ENCODE assay signal across 22 cellular contexts in genomic region chr3:162072656-162073055, GRCh38.
DNase-seq lines count a peak whose midpoint lies in the region; ATAC-seq and FAIRE-seq lines count a peak whose summit lies in the region.
"Had no signal": no experiment of that assay in that cellular context is flagged by ENCODE, and none has a peak within 500 bp of the region (broad histone marks: within the 10 kb centered on the region; RNA-seq: fewer than 3 reads in every experiment).

No MANE protein-coding gene starts in this region.

- ATAC-seq in GM19328 (IDR thresholded peaks at IDR 0.05; ENCODE audit: unreplicated experiment), result no peak
- no peak for ATAC-seq in stimulated activated effector memory CD8-positive, alpha-beta T cell treated with anti-CD3 and anti-CD28 coated beads, Interleukin-12 subunit alpha, Interleukin-12 subunit beta, amount 100 ng/mL, for 72 hours
- ATAC-seq: CD8-positive, alpha-beta T cell; T-cell had no signal

- DNase-seq in NCI-H748 (lab: John Stamatoyannopoulos, UW; ENCODE audit: unreplicated experiment), result peak; percentile 61
- no peak for DNase-seq in NCI-H748 treated with DMSO at 0.1 percent for 48 hours (lab: John Stamatoyannopoulos, UW)
- DNase-seq in NCI-H146 treated with DMSO at 0.1 percent for 48 hours (lab: John Stamatoyannopoulos, UW; ENCODE audit: unreplicated experiment), result peak; percentile 46
- peak; percentile 4 for DNase-seq in UCSD-AML1 (lab: John Stamatoyannopoulos, UW; ENCODE audit: unreplicated experiment)
- no peak for DNase-seq in RCC 7860 (ENCODE audit: low spot score)
- DNase-seq in stimulated activated effector memory CD8-positive, alpha-beta T cell treated with anti-CD3 and anti-CD28 coated beads, Interleukin-12 subunit alpha, Interleukin-12 subunit beta, amount 100 ng/mL, for 72 hours (ENCODE audit: low spot score in 2 of 2), result no peak
- DNase-seq: AML-193; C1 segment of cervical spinal cord; Calu3; CD8-positive, alpha-beta T cell; DMS153; GM23248; KBM-7; NCI-H1105; NCI-H187 treated with DMSO at 0.1 percent for 48 hours; NCI-H774; OCI-M1; T-cell had no signal

- H3K27ac Mint-ChIP-seq in stimulated activated effector memory CD8-positive, alpha-beta T cell treated with anti-CD3 and anti-CD28 coated beads, Interleukin-12 subunit alpha, Interleukin-12 subunit beta, amount 100 ng/mL, for 72 hours, result no peak overlapping the region
- H3K27ac Mint-ChIP-seq: CD8-positive, alpha-beta T cell; T-cell; T-helper 2 cell treated with Interferon-gamma antibody and Interleukin-4, amounts not matched to agents 5 μg/mL and 100 μg/mL, for 36 hours had no signal

- H3K4me3 Mint-ChIP-seq in stimulated activated effector memory CD8-positive, alpha-beta T cell treated with anti-CD3 and anti-CD28 coated beads, Interleukin-12 subunit alpha, Interleukin-12 subunit beta, amount 100 ng/mL, for 72 hours, result no peak overlapping the region
- H3K4me3 Mint-ChIP-seq: CD8-positive, alpha-beta T cell; T-cell; T-helper 2 cell treated with Interferon-gamma antibody and Interleukin-4, amounts not matched to agents 5 μg/mL and 100 μg/mL, for 36 hours had no signal

- H3K36me3 Mint-ChIP-seq in stimulated activated effector memory CD8-positive, alpha-beta T cell treated with anti-CD3 and anti-CD28 coated beads, Interleukin-12 subunit alpha, Interleukin-12 subunit beta, amount 100 ng/mL, for 72 hours, result no peaks in the 10 kb centered on the region
- H3K36me3 Mint-ChIP-seq: CD8-positive, alpha-beta T cell; T-cell had no signal

- H3K9me3 Mint-ChIP-seq in stimulated activated effector memory CD8-positive, alpha-beta T cell treated with anti-CD3 and anti-CD28 coated beads, Interleukin-12 subunit alpha, Interleukin-12 subunit beta, amount 100 ng/mL, for 72 hours, result peaks cover 14% of the 10 kb centered on the region

- H3K4me1 Mint-ChIP-seq in stimulated activated effector memory CD8-positive, alpha-beta T cell treated with anti-CD3 and anti-CD28 coated beads, Interleukin-12 subunit alpha, Interleukin-12 subunit beta, amount 100 ng/mL, for 72 hours, result no peaks in the 10 kb centered on the region
- H3K4me1 Mint-ChIP-seq: T-cell had no signal

- FAIRE-seq in RCC 7860 (lab: Jason Lieb, UNC), result no peak
- FAIRE-seq: G401.6, GM12892 had no signal

Comparison
In these comparisons a context has a peak if more than half of its experiments do, and no peak if none do; other contexts are left out.
1. DNase-seq: peak in NCI-H748 (single experiment), NCI-H146 treated with DMSO at 0.1 percent for 48 hours (single experiment) and UCSD-AML1 (single experiment); none in NCI-H748 treated with DMSO at 0.1 percent for 48 hours (single experiment), RCC 7860 (single experiment) and stimulated activated effector memory CD8-positive, alpha-beta T cell treated with anti-CD3 and anti-CD28 coated beads, Interleukin-12 subunit alpha, Interleukin-12 subunit beta, amount 100 ng/mL, for 72 hours (0 of 2).